ENCODE assay signal across 8 cellular contexts in genomic region chr4:36242629-36243354, GRCh38. TPM values are rescaled to one million over a fixed set of nuclear protein-coding genes. Genes with fewer than 3 reads are reported as not detected.
DNase-seq lines count a peak whose midpoint lies in the region; TF ChIP-seq lines count a peak whose summit lies in the region.

No MANE protein-coding gene starts in this region.

- no peak overlapping the region for H2AK5ac ChIP-seq in trophoblast cell (ENCODE audit: low read length)

- H3K36me3 ChIP-seq in OCI-LY7 (ENCODE audit: insufficient read depth, low read length) (no peaks in the 10 kb centered on the region; the same call in 1 of the 2 replicates), endodermal cell (ENCODE audit: control insufficient read depth, insufficient read depth, low read length) (no peaks in the 10 kb centered on the region), trophoblast cell (ENCODE audit: control insufficient read depth in 1 of 2, insufficient read depth in 2 of 2, low read length in 2 of 2) (no peaks in the 10 kb centered on the region)

- H3K36me3 Mint-ChIP-seq in Calu3 (ENCODE audit: insufficient read depth, unreplicated experiment) = peaks cover 34% of the 10 kb centered on the region
- no peaks in the 10 kb centered on the region for H3K36me3 Mint-ChIP-seq in endodermal cell (ENCODE audit: low read depth)
- no peaks in the 10 kb centered on the region for H3K36me3 Mint-ChIP-seq in osteocyte (ENCODE audit: unreplicated experiment)

- H3K9me3 ChIP-seq in OCI-LY7 (ENCODE audit: low read length) (no peaks in the 10 kb centered on the region), endodermal cell (ENCODE audit: control insufficient read depth, low read length) (no peaks in the 10 kb centered on the region), trophoblast cell (ENCODE audit: insufficient read depth, low read depth, low read length) (no peaks in the 10 kb centered on the region)

- no peak overlapping the region for H3K14ac ChIP-seq in trophoblast cell (ENCODE audit: low read length)

- H3K4me3 Mint-ChIP-seq in Calu3 (ENCODE audit: low read depth, unreplicated experiment) (peak overlapping the region; percentile 76), endodermal cell (peak overlapping the region; percentile 70), osteocyte (ENCODE audit: unreplicated experiment) (peak overlapping the region; percentile 77)

- TF ChIP-seq CTCF in Calu3 (IDR thresholded peaks at IDR 0.05; ENCODE audit: unreplicated experiment) (no peak), OCI-LY7 (conservative IDR thresholded peaks at IDR 0.05; ENCODE audit: low read length) (no peak), endodermal cell (conservative IDR thresholded peaks at IDR 0.05) (no peak), osteocyte (IDR thresholded peaks at IDR 0.05) (no peak)

- no peaks in the 10 kb centered on the region for H3K4me1 Mint-ChIP-seq in Calu3 (ENCODE audit: low read depth, unreplicated experiment)
- peaks cover 6% of the 10 kb centered on the region for H3K4me1 Mint-ChIP-seq in endodermal cell
- peaks cover 15% of the 10 kb centered on the region for H3K4me1 Mint-ChIP-seq in osteocyte (ENCODE audit: unreplicated experiment)

- H3K79me1 ChIP-seq in trophoblast cell (ENCODE audit: low read length) = peaks cover 6% of the 10 kb centered on the region

- H3K27me3 Mint-ChIP-seq in Calu3 (ENCODE audit: unreplicated experiment) (no peaks in the 10 kb centered on the region), endodermal cell (ENCODE audit: insufficient read depth) (peaks cover 49% of the 10 kb centered on the region), osteocyte (ENCODE audit: unreplicated experiment) (peaks cover 7% of the 10 kb centered on the region)

- no peak overlapping the region for H4K12ac ChIP-seq in trophoblast cell (ENCODE audit: low read depth, low read length)

- H2BK120ac ChIP-seq in trophoblast cell (ENCODE audit: insufficient read depth, low read length, poor library complexity) = no peak overlapping the region

- H4K8ac ChIP-seq in trophoblast cell (ENCODE audit: low read depth, low read length) = no peak overlapping the region

- BruUV-seq in Calu3 (replicated peaks; lab: Mats Ljungman, UMichigan) (TSS peak; percentile 47), OCI-LY7 (replicated peaks; lab: Mats Ljungman, UMichigan) (TSS peak; percentile 54)

- H3K27ac ChIP-seq in OCI-LY7 (ENCODE audit: low read depth, low read length, poor library complexity, severe bottlenecking) (peak overlapping the region; percentile 55), endodermal cell (ENCODE audit: low read depth, low read length) (no peak overlapping the region), trophoblast cell (ENCODE audit: low read depth, low read length) (no peak overlapping the region)

- WGBS in endodermal cell (ENCODE audit: insufficient coverage in 1 of 2, insufficient read length in 1 of 2), 2 experiments = 80 to 100% methylated on average over 3 to 4 of the region's 7 CpGs
- WGBS in trophoblast cell (ENCODE audit: extremely low coverage, insufficient coverage, insufficient read length) = no CpG with 5 or more reads among the region's 7 CpGs

- H4K91ac ChIP-seq in trophoblast cell (ENCODE audit: low read depth, low read length) = no peak overlapping the region

- H3K79me2 ChIP-seq in OCI-LY7 (ENCODE audit: insufficient read depth, low read depth, low read length) (peaks cover 21% of the 10 kb centered on the region; the same call in 1 of the 2 replicates), trophoblast cell (ENCODE audit: control insufficient read depth, insufficient read depth, low read length, poor library complexity) (no peaks in the 10 kb centered on the region)

- intact Hi-C loops in Calu3 (cut with micrococcal nuclease; ENCODE audit: unreplicated experiment) (loop anchor here (2.0 to 5.0 kb wide), 2 partner anchors 22 to 45 kb away; no protein-coding TSS in a partner anchor), OCI-LY7 (cut with micrococcal nuclease; ENCODE audit: unreplicated experiment) (no loop called here)

- no peaks in the 10 kb centered on the region for H3K9me3 Mint-ChIP-seq in Calu3 (ENCODE audit: low read depth, unreplicated experiment)
- no peaks in the 10 kb centered on the region for H3K9me3 Mint-ChIP-seq in endodermal cell
- H3K9me3 Mint-ChIP-seq in osteocyte (ENCODE audit: unreplicated experiment) = no peaks in the 10 kb centered on the region

- H4K20me1 ChIP-seq in OCI-LY7 (ENCODE audit: insufficient read depth, low read length) = no peaks in the 10 kb centered on the region

- H2AFZ ChIP-seq in OCI-LY7 (ENCODE audit: low read length) (peak overlapping the region; percentile 70; the same call in 1 of the 2 replicates), trophoblast cell (ENCODE audit: insufficient read depth, low read length, poor library complexity) (no peak overlapping the region)

- no peak overlapping the region for H3K18ac ChIP-seq in trophoblast cell (ENCODE audit: low read length)

- no peak overlapping the region for H2BK12ac ChIP-seq in trophoblast cell (ENCODE audit: low read length)

- no peak overlapping the region for H3K4ac ChIP-seq in trophoblast cell (ENCODE audit: low read depth, low read length)

- CTCF ChIA-PET in Calu3 (lab: Charles Lee) (interaction anchor here (0.7 to 1.7 kb wide), 3 partner anchors 10 to 32 kb away, joined by 3 to 5 read pairs (median 4); no protein-coding TSS in a partner anchor), OCI-LY7 (lab: Charles Lee; ENCODE audit: unreplicated experiment) (interaction anchor here (0.7 to 1.0 kb wide), 2 partner anchors 10 to 11 kb away, joined by 3 read pairs; no protein-coding TSS in a partner anchor)

- H3K27ac Mint-ChIP-seq in Calu3 (ENCODE audit: unreplicated experiment) = peak overlapping the region; percentile 54
- no peak overlapping the region for H3K27ac Mint-ChIP-seq in endodermal cell
- H3K27ac Mint-ChIP-seq in osteocyte (ENCODE audit: unreplicated experiment) = no peak overlapping the region

- POLR2A ChIA-PET in OCI-LY7 (lab: Charles Lee) = interaction anchor here (0.6 to 4.1 kb wide), 15 partner anchors 8 to 78 kb away, joined by 3 to 40 read pairs (median 4); no protein-coding TSS in a partner anchor

- peak overlapping the region; percentile 74 for H3K4me3 ChIP-seq in OCI-LY7 (ENCODE audit: low read depth, low read length, poor library complexity, severe bottlenecking)
- H3K4me3 ChIP-seq in endodermal cell (ENCODE audit: low read length) = peak overlapping the region; percentile 83
- no peak overlapping the region for H3K4me3 ChIP-seq in trophoblast cell (ENCODE audit: low read depth, low read length)

- H3K4me1 ChIP-seq in OCI-LY7 (ENCODE audit: insufficient read depth, low read length, poor library complexity, severe bottlenecking) (peaks cover 17% of the 10 kb centered on the region), endodermal cell (ENCODE audit: control insufficient read depth, insufficient read depth, low read length) (no peaks in the 10 kb centered on the region), trophoblast cell (ENCODE audit: control insufficient read depth in 1 of 2, insufficient read depth in 2 of 2, low read length in 2 of 2) (no peaks in the 10 kb centered on the region)

- H3K27me3 ChIP-seq in endodermal cell (ENCODE audit: control insufficient read depth, insufficient read depth, low read length, poor library complexity, severe bottlenecking) (peaks cover 15% of the 10 kb centered on the region), trophoblast cell (ENCODE audit: insufficient read depth, low read length) (no peaks in the 10 kb centered on the region)

- no peak overlapping the region for H3K23ac ChIP-seq in trophoblast cell (ENCODE audit: low read length)

- DNase-seq in Calu3 (peak; percentile 13), OCI-LY7 (ENCODE audit: low spot score) (no peak), endodermal cell (no peak), osteocyte (ENCODE audit: extremely low spot score, unreplicated experiment) (no peak), trophoblast cell (no peak), NCI-H446 (lab: John Stamatoyannopoulos, UW) (no peak), inferior parietal cortex (ENCODE audit: extremely low spot score) (no peak), pons (ENCODE audit: low spot score) (no peak)

- H3K9ac ChIP-seq in endodermal cell (ENCODE audit: extremely low read depth, low read length, poor library complexity, severe bottlenecking) = no peak overlapping the region
- H3K9ac ChIP-seq in trophoblast cell (ENCODE audit: low read length) = no peak overlapping the region

- H3K4me2 ChIP-seq in OCI-LY7 (ENCODE audit: low read length) (peak overlapping the region; percentile 69), trophoblast cell (ENCODE audit: low read length) (no peak overlapping the region)

- no peak overlapping the region for H2BK5ac ChIP-seq in trophoblast cell (ENCODE audit: low read depth, low read length, poor library complexity)

- no peaks in the 10 kb centered on the region for H3K9me2 ChIP-seq in OCI-LY7 (ENCODE audit: insufficient read depth, low read length)

RNA-seq across cellular contexts. Expression of gene ARAP2, which starts 1.5 kb away (rescaled TPM):
- 30.0 and 30.2 TPM in 2 replicates for total RNA-seq in Calu3 (2022)
- 8.2 and 8.6 TPM in 2 replicates for total RNA-seq in OCI-LY7 (2014; rRNA removed; shearing (Covaris generic))
- 6.6 and 6.9 TPM in 2 replicates for total RNA-seq in OCI-LY7 (2022)
- total RNA-seq in endodermal cell = 1 to 10 TPM; 2.2 to 5.5 TPM
- polyA plus RNA-seq in endodermal cell (2013, experiment 1 of 2) = 1.0 TPM
- polyA plus RNA-seq in endodermal cell (2013, experiment 2 of 2) = 1.4 TPM
- total RNA-seq in osteocyte = 1.0 and 2.4 TPM in 2 replicates
- polyA plus RNA-seq in trophoblast cell (2013) = 3.5 and 3.8 TPM in 2 replicates

RNA-seq across cellular contexts. Expression of gene DTHD1, which starts 38.6 kb away (rescaled TPM):
- total RNA-seq in Calu3 (2022) (not detected in 2 replicates), OCI-LY7 (2022) (not detected in 2 replicates), endodermal cell (not detected), osteocyte (not detected in 2 replicates)
- total RNA-seq in OCI-LY7 (2014; rRNA removed; shearing (Covaris generic)) = not detected in 2 replicates
- not detected for polyA plus RNA-seq in endodermal cell (2013, experiment 1 of 2)
- not detected for polyA plus RNA-seq in endodermal cell (2013, experiment 2 of 2)
- polyA plus RNA-seq in trophoblast cell (2013) = not detected in 2 replicates
